11 cellular contexts compared by ENCODE assay signal in the genomic region with DNA sequence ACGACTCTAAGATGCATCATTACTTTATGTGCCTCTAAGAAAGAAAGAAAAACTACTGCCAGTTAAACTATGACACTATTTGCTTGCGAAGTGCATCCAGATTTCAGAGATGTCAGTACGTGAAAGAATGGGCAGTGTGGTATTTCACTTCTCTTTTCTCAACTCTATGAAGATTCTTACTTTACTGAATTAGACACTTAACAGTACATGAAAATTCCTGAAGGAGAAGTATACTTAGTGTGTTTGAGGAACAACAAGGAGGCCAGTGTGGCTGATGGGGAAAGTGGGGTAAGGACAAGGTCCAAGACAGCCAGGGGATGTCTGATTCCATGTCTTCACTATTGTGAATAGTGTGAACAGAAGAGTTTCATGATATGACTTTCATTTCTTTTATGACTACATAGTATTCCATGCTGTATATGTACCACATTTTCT. TPM values are rescaled to one million over a fixed set of nuclear protein-coding genes. Genes with fewer than 3 reads are reported as not detected.
A peak's percentile ranks its signal among the peaks of the same experiment; 100 is the strongest.
DNase-seq lines count a peak whose midpoint lies in the region; ATAC-seq, FAIRE-seq and TF ChIP-seq lines count a peak whose summit lies in the region.
"Had no signal": no experiment of that assay in that cellular context is flagged by ENCODE, and none has a peak within 500 bp of the region (broad histone marks: within the 10 kb centered on the region; RNA-seq: fewer than 3 reads in every experiment).

No MANE protein-coding gene starts in this region.

- peaks cover 8 to 15% of the 10 kb centered on the region in 2 donors for H3K27me3 Mint-ChIP-seq in stimulated activated naive B cell treated with anti-CD40 and anti-IgM and Interleukin-4, amounts not matched to agents 10 μg/mL and 1 μg/mL and 100 μg/mL, for 72 hours

- no peaks in the 10 kb centered on the region for H3K36me3 Mint-ChIP-seq in stimulated activated naive B cell treated with anti-CD40 and anti-IgM and Interleukin-4, amounts not matched to agents 10 μg/mL and 1 μg/mL and 100 μg/mL, for 72 hours
- H3K36me3 Mint-ChIP-seq: WTC11 had no signal

- no peak for DNase-seq in stimulated activated naive B cell treated with anti-CD40 and anti-IgM and Interleukin-4, amounts not matched to agents 10 μg/mL and 1 μg/mL and 100 μg/mL, for 72 hours
- DNase-seq in D341Med (ENCODE audit: low spot score) (no peak), kidney (no peak), T1000 (lab: John Stamatoyannopoulos, UW) (no peak)
- DNase-seq: endodermal cell, NCI-H526 had no signal

- H3K4me3 Mint-ChIP-seq in stimulated activated naive B cell treated with anti-CD40 and anti-IgM and Interleukin-4, amounts not matched to agents 10 μg/mL and 1 μg/mL and 100 μg/mL, for 72 hours, result no peak overlapping the region
- H3K4me3 Mint-ChIP-seq: endodermal cell, WTC11 had no signal

- H3K9me3 ChIP-seq in kidney (ENCODE audit: control insufficient read depth in 1 of 2, low read length in 2 of 2), result no peaks in the 10 kb centered on the region
- H3K9me3 ChIP-seq: ascending aorta had no signal

- no peak overlapping the region for H3K27ac ChIP-seq in kidney (ENCODE audit: low read depth in 2 of 2, low read length in 2 of 2)

- H3K9ac ChIP-seq in kidney (ENCODE audit: low read length in 2 of 2), result no peak overlapping the region

- no peak overlapping the region for H3K4me3 ChIP-seq in kidney (ENCODE audit: low read length in 2 of 2)
- H3K4me3 ChIP-seq: ascending aorta had no signal

- peaks cover 0 to 2% of the 10 kb centered on the region in 2 donors for H3K9me3 Mint-ChIP-seq in stimulated activated naive B cell treated with anti-CD40 and anti-IgM and Interleukin-4, amounts not matched to agents 10 μg/mL and 1 μg/mL and 100 μg/mL, for 72 hours

- no peak overlapping the region for H3K27ac Mint-ChIP-seq in stimulated activated naive B cell treated with anti-CD40 and anti-IgM and Interleukin-4, amounts not matched to agents 10 μg/mL and 1 μg/mL and 100 μg/mL, for 72 hours
- H3K27ac Mint-ChIP-seq: endodermal cell, WTC11 had no signal

- no peak for FAIRE-seq in kidney (lab: Jason Lieb, UNC)

- ATAC-seq in GM18907 (IDR thresholded peaks at IDR 0.05; ENCODE audit: unreplicated experiment) (peak; percentile 80), GM21619 (IDR thresholded peaks at IDR 0.05; ENCODE audit: unreplicated experiment) (peak; percentile 85), HG03139 (IDR thresholded peaks at IDR 0.05; ENCODE audit: unreplicated experiment) (peak; percentile 67)
- peak; percentile 60 to 71 for ATAC-seq in stimulated activated naive B cell treated with anti-CD40 and anti-IgM and Interleukin-4, amounts not matched to agents 10 μg/mL and 1 μg/mL and 100 μg/mL, for 72 hours (replicated peaks)
- ATAC-seq: WTC11 had no signal

- TF ChIP-seq CTCF in kidney (IDR thresholded peaks at IDR 0.05; ENCODE audit: borderline replicate concordance, extremely low read depth, insufficient read depth), result no peak

- peaks cover 0 to 4% of the 10 kb centered on the region in 2 donors for H3K4me1 ChIP-seq in kidney (ENCODE audit: control insufficient read depth in 1 of 2, insufficient read depth in 1 of 2, low read depth in 1 of 2, low read length in 2 of 2)

- H3K4me1 Mint-ChIP-seq in stimulated activated naive B cell treated with anti-CD40 and anti-IgM and Interleukin-4, amounts not matched to agents 10 μg/mL and 1 μg/mL and 100 μg/mL, for 72 hours, result no peaks in the 10 kb centered on the region

- no peaks in the 10 kb centered on the region for H3K36me3 ChIP-seq in kidney (ENCODE audit: control insufficient read depth in 1 of 2, insufficient read depth in 2 of 2, low read length in 2 of 2)
- H3K36me3 ChIP-seq: ascending aorta had no signal

- intact Hi-C loops in kidney (cut with DNase I), result no loop called here

RNA-seq across cellular contexts. Expression of a gene that starts 53.9 kb away (rescaled TPM):
- total RNA-seq in kidney, result 10.8 TPM
- polyA plus RNA-seq in kidney (ENCODE audit: insufficient read depth, low read depth, low replicate concordance), result 12.8 TPM
